ENCODE assay signal across 17 cellular contexts in the genomic region with DNA sequence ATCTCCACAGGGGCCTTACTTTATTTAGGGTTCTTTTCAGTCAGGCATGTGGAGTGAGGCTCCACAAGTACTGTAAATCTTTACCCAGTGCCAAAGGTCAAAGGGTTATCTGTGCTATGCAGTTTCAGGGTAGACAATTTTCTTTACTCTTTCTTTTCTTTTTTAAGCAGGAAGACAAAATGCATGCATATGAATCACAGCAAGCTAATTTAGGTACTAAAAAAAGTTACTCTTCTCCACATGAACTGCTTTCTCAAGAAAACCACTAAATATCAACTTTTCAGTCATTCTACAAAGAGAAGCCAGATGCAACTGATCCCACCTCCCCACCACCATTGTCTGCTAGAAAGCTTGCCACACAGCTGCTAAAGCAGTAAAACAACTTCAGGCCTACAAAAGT.
A peak's percentile ranks its signal among the peaks of the same experiment; 100 is the strongest.
DNase-seq lines count a peak whose midpoint lies in the region; ATAC-seq and TF ChIP-seq lines count a peak whose summit lies in the region.
"Had no signal": no experiment of that assay in that cellular context is flagged by ENCODE, and none has a peak within 500 bp of the region (broad histone marks: within the 10 kb centered on the region; RNA-seq: fewer than 3 reads in every experiment).

No MANE protein-coding gene starts in this region.

- CTCF ChIA-PET in A673 (lab: Charles Lee): no interaction called here

- peak overlapping the region in 3 of 5 experiments; percentile 11 to 66 (median 52) for H3K27ac Mint-ChIP-seq in brain
- H3K27ac Mint-ChIP-seq in stimulated activated naive CD8-positive, alpha-beta T cell treated with anti-CD3 and anti-CD28 coated beads, Interleukin-15, amount 100 ng/mL, for 72 hours: peak overlapping the region in 1 of 2 donors; percentile 9
- H3K27ac Mint-ChIP-seq: B cell; T-helper 1 cell treated with Interleukin-12 subunit alpha and Interleukin-12 subunit beta and Interleukin-4 antibody, amounts not matched to agents 30 μg/mL and 1 μg/mL, for 36 hours had no signal

- H3K36me3 Mint-ChIP-seq in brain: peaks cover 13% of the 10 kb centered on the region

- no peak for ATAC-seq in stimulated activated naive CD8-positive, alpha-beta T cell treated with anti-CD3 and anti-CD28 coated beads, Interleukin-15, amount 100 ng/mL, for 72 hours
- ATAC-seq: stimulated activated naive CD8-positive, alpha-beta T cell treated with anti-CD3 and anti-CD28 coated beads, Interleukin-15, Interleukin-2, amounts not matched to agents 100 U/mL and 50 U/mL, for 24 hours had no signal

- H3K9me3 ChIP-seq in A673 (ENCODE audit: low read depth, low read length, poor library complexity, severe bottlenecking): no peaks in the 10 kb centered on the region
- no peaks in the 10 kb centered on the region for H3K9me3 ChIP-seq in HUES64 (ENCODE audit: insufficient read depth, low read depth, low read length)
- H3K9me3 ChIP-seq in adrenal gland (replicated peaks in 1 of 3): no peaks in the 10 kb centered on the region
- H3K9me3 ChIP-seq: left ventricle myocardium inferior had no signal

- TF ChIP-seq CTCF in A673 (conservative IDR thresholded peaks at IDR 0.05; ENCODE audit: low read depth, low read length) (no peak), brain (conservative IDR thresholded peaks at IDR 0.05) (no peak), adrenal gland (IDR thresholded peaks at IDR 0.05) (no peak)

- H3K36me3 ChIP-seq in A673 (ENCODE audit: insufficient read depth, low read length, poor library complexity, severe bottlenecking) (no peaks in the 10 kb centered on the region), HUES64 (ENCODE audit: insufficient read depth, low read length) (peaks cover 13% of the 10 kb centered on the region; the same call in 1 of the 2 replicates), adrenal gland (replicated peaks in 1 of 2) (no peaks in the 10 kb centered on the region)
- H3K36me3 ChIP-seq: left ventricle myocardium inferior had no signal

- H3K27me3 ChIP-seq in A673 (replicated peaks; ENCODE audit: insufficient read depth, low read depth, low read length, poor library complexity) (no peaks in the 10 kb centered on the region), HUES64 (ENCODE audit: insufficient read depth, low read length) (no peaks in the 10 kb centered on the region), adrenal gland (no peaks in the 10 kb centered on the region)

- H3K4me1 ChIP-seq in A673 (ENCODE audit: insufficient read depth, low read length, poor library complexity, severe bottlenecking) (peaks cover 9% of the 10 kb centered on the region), HUES64 (ENCODE audit: insufficient read depth, low read length) (peaks cover 44% of the 10 kb centered on the region), adrenal gland (replicated peaks in 1 of 2) (no peaks in the 10 kb centered on the region)
- H3K4me1 ChIP-seq: left ventricle myocardium inferior had no signal

- H3K27ac ChIP-seq in A673 (ENCODE audit: low read depth, low read length, poor library complexity, severe bottlenecking) (no peak overlapping the region), HUES64 (ENCODE audit: low read depth, low read length) (peak overlapping the region; percentile 89), adrenal gland (no peak overlapping the region)
- H3K27ac ChIP-seq: left ventricle myocardium inferior, parathyroid adenoma had no signal

- peaks cover 22% of the 10 kb centered on the region for H3K4me1 Mint-ChIP-seq in brain
- peaks cover 16% of the 10 kb centered on the region for H3K4me1 Mint-ChIP-seq in stimulated activated naive CD8-positive, alpha-beta T cell treated with anti-CD3 and anti-CD28 coated beads, Interleukin-15, amount 100 ng/mL, for 72 hours
- H3K4me1 Mint-ChIP-seq: B cell had no signal

- POLR2A ChIA-PET in A673 (lab: Charles Lee; ENCODE audit: low non-redundant PET): no interaction called here

- no peak overlapping the region for H3K4me3 ChIP-seq in A673 (ENCODE audit: low read depth, low read length, poor library complexity, severe bottlenecking)
- no peak overlapping the region for H3K4me3 ChIP-seq in HUES64 (ENCODE audit: low read length)
- H3K4me3 ChIP-seq in adrenal gland: no peak overlapping the region
- H3K4me3 ChIP-seq: left ventricle myocardium inferior had no signal

- no peaks in the 10 kb centered on the region for H3K27me3 Mint-ChIP-seq in brain
- no peaks in the 10 kb centered on the region for H3K27me3 Mint-ChIP-seq in stimulated activated naive CD8-positive, alpha-beta T cell treated with anti-CD3 and anti-CD28 coated beads, Interleukin-15, amount 100 ng/mL, for 72 hours
- H3K27me3 Mint-ChIP-seq: B cell had no signal

- H3K9ac ChIP-seq in HUES64 (ENCODE audit: low read depth, low read length): peak overlapping the region; percentile 6; the same call in 1 of the 2 replicates
- H3K9ac ChIP-seq: parathyroid adenoma had no signal

- BruUV-seq in A673 (replicated peaks; lab: Mats Ljungman, UMichigan): no TSS peak

- H3K9me3 Mint-ChIP-seq in brain: no peaks in the 10 kb centered on the region
- H3K9me3 Mint-ChIP-seq in stimulated activated naive CD8-positive, alpha-beta T cell treated with anti-CD3 and anti-CD28 coated beads, Interleukin-15, amount 100 ng/mL, for 72 hours: no peaks in the 10 kb centered on the region
- H3K9me3 Mint-ChIP-seq: T-helper 1 cell treated with Interleukin-12 subunit alpha and Interleukin-12 subunit beta and Interleukin-4 antibody, amounts not matched to agents 30 μg/mL and 1 μg/mL, for 36 hours had no signal

- peak overlapping the region in 1 of 5 experiments; percentile 21 for H3K4me3 Mint-ChIP-seq in brain
- H3K4me3 Mint-ChIP-seq in stimulated activated naive CD8-positive, alpha-beta T cell treated with anti-CD3 and anti-CD28 coated beads, Interleukin-15, amount 100 ng/mL, for 72 hours: no peak overlapping the region
- H3K4me3 Mint-ChIP-seq: B cell; T-helper 1 cell treated with Interleukin-12 subunit alpha and Interleukin-12 subunit beta and Interleukin-4 antibody, amounts not matched to agents 30 μg/mL and 1 μg/mL, for 36 hours had no signal

- intact Hi-C loops in A673 (cut with micrococcal nuclease; ENCODE audit: unreplicated experiment) (no loop called here), adrenal gland (cut with DNase I) (no loop called here)

- DNase-seq in A673 (ENCODE audit: low spot score): peak; percentile 58
- peak; percentile 73 for DNase-seq in left kidney (ENCODE audit: low read depth, low spot score)
- DNase-seq in stimulated activated naive CD8-positive, alpha-beta T cell treated with anti-CD3 and anti-CD28 coated beads, Interleukin-15, amount 100 ng/mL, for 72 hours: no peak
- no peak for DNase-seq in adrenal gland
- no peak for DNase-seq in ecto neural progenitor cell (ENCODE audit: low spot score)
- no peak for DNase-seq in GM19238 (ENCODE audit: insufficient read length, low spot score)
- DNase-seq: activated CD4-positive, alpha-beta T cell treated with anti-CD3 and anti-CD28 coated beads, Interleukin-2, amount 50 U/mL, for 1 hour; activated naive CD4-positive, alpha-beta T cell; EL; left ventricle myocardium inferior; NCI-H345; stimulated activated naive CD8-positive, alpha-beta T cell treated with anti-CD3 and anti-CD28 coated beads, Interleukin-15, Interleukin-2, amounts not matched to agents 100 U/mL and 50 U/mL, for 24 hours had no signal

- no peak for TF ChIP-seq POLR2A in adrenal gland (IDR thresholded peaks at IDR 0.05)

Comparison
In these comparisons a context has a peak if more than half of its experiments do, and no peak if none do; other contexts are left out.
1. DNase-seq: peak in A673 (single experiment) and left kidney (single experiment); none in stimulated activated naive CD8-positive, alpha-beta T cell treated with anti-CD3 and anti-CD28 coated beads, Interleukin-15, amount 100 ng/mL, for 72 hours (0 of 2), adrenal gland (0 of 7), ecto neural progenitor cell (single experiment) and GM19238 (single experiment).